ENCODE assay signal across 1 cellular context in genomic region chr16:21501869-21502667, GRCh38.
TF ChIP-seq lines count a peak whose summit lies in the region.

No MANE protein-coding gene starts in this region.

TF ChIP-seq in HepG2, 621 proteins besides CTCF, POLR2A, EP300 and RAD21 (continued from another document and continues in another):
- TF ChIP-seq E2F2 (CRISPR knock-in tag; IDR thresholded peaks at IDR 0.05; ENCODE audit: borderline replicate concordance) (peak; percentile 98; the same call in 1 of the 2 replicates), ZFX (CRISPR knock-in tag; IDR thresholded peaks at IDR 0.05; ENCODE audit: low read depth) (peak; percentile 93), ZNF276 (CRISPR knock-in tag; IDR thresholded peaks at IDR 0.05; ENCODE audit: low read depth) (peak; percentile 73; the same call in 1 of the 2 replicates), GMEB2 (CRISPR knock-in tag; IDR thresholded peaks at IDR 0.05; ENCODE audit: low read depth) (peak; percentile 77), RNF219 (CRISPR knock-in tag; IDR thresholded peaks at IDR 0.05) (no peak; the same call in 1 of the 2 replicates), ARHGAP35 (CRISPR knock-in tag; IDR thresholded peaks at IDR 0.05; ENCODE audit: borderline replicate concordance) (peak; percentile 96; the same call in 1 of the 2 replicates), KDM3A (CRISPR knock-in tag; IDR thresholded peaks at IDR 0.05; ENCODE audit: low read depth) (peak; percentile 94), ZNF564 (CRISPR knock-in tag; IDR thresholded peaks at IDR 0.05) (peak; percentile 89; the same call in 1 of the 2 replicates), BRF2 (CRISPR knock-in tag; IDR thresholded peaks at IDR 0.05) (peak; percentile 82), PRDM10 (CRISPR knock-in tag; IDR thresholded peaks at IDR 0.05; ENCODE audit: low read depth) (no peak), ZSCAN5A (CRISPR knock-in tag; IDR thresholded peaks at IDR 0.05; ENCODE audit: borderline replicate concordance) (0 out of 2 replicates have a peak, but pooled peaks have one; percentile 60), ARID3A (IDR thresholded peaks at IDR 0.05; ENCODE audit: low read depth, low read length) (no peak), ZNF251 (CRISPR knock-in tag; IDR thresholded peaks at IDR 0.05) (no peak; the same call in 1 of the 2 replicates), SCMH1 (CRISPR knock-in tag; IDR thresholded peaks at IDR 0.05; ENCODE audit: borderline replicate concordance) (no peak), ZNF781 (CRISPR knock-in tag; IDR thresholded peaks at IDR 0.05; ENCODE audit: borderline replicate concordance, not compliant biosample characterization) (no peak), ZNF275 (CRISPR knock-in tag; IDR thresholded peaks at IDR 0.05; ENCODE audit: borderline replicate concordance) (peak; percentile 98), ZNF660 (CRISPR knock-in tag; IDR thresholded peaks at IDR 0.05; ENCODE audit: borderline replicate concordance, low read depth) (no peak), MTERF4 (CRISPR knock-in tag; IDR thresholded peaks at IDR 0.05) (peak; percentile 87), ZNF468 (CRISPR knock-in tag; IDR thresholded peaks at IDR 0.05) (peak; percentile 96), PRDM4 (CRISPR knock-in tag; IDR thresholded peaks at IDR 0.05; ENCODE audit: borderline replicate concordance) (no peak), ZNF451 (CRISPR knock-in tag; IDR thresholded peaks at IDR 0.05) (peak; percentile 99), ZNF549 (CRISPR knock-in tag; IDR thresholded peaks at IDR 0.05) (peak; percentile 79; the same call in 1 of the 2 replicates), ZNF354B (CRISPR knock-in tag; IDR thresholded peaks at IDR 0.05) (no peak), ZFP41 (CRISPR knock-in tag; IDR thresholded peaks at IDR 0.05; ENCODE audit: borderline replicate concordance) (peak; percentile 96; the same call in 1 of the 2 replicates), MAFK (conservative IDR thresholded peaks at IDR 0.05 in 1 of 2, IDR thresholded peaks at IDR 0.05 in 1 of 2; ENCODE audit: low read length in 2 of 2) (no peak), ZNF652 (CRISPR knock-in tag; IDR thresholded peaks at IDR 0.05; ENCODE audit: borderline replicate concordance, low read depth) (no peak), ZBTB3 (CRISPR knock-in tag; IDR thresholded peaks at IDR 0.05; ENCODE audit: borderline replicate concordance, low read depth) (no peak), ZFP36L2 (CRISPR knock-in tag; IDR thresholded peaks at IDR 0.05) (no peak; the same call in 1 of the 2 replicates), MYPOP (CRISPR knock-in tag; IDR thresholded peaks at IDR 0.05) (peak; percentile 72; the same call in 1 of the 2 replicates), NR2F1 (CRISPR knock-in tag; IDR thresholded peaks at IDR 0.05) (peak in 1 of 2 experiments; percentile 33; a peak in 1 of 4 replicates), SNAPC5 (CRISPR knock-in tag; IDR thresholded peaks at IDR 0.05; ENCODE audit: borderline replicate concordance) (peak; percentile 72; the same call in 1 of the 2 replicates), NFE2L1 (CRISPR knock-in tag; IDR thresholded peaks at IDR 0.05; ENCODE audit: borderline replicate concordance) (peak; percentile 55; the same call in 1 of the 2 replicates)
